20 cellular contexts compared by ENCODE assay signal in the genomic region with DNA sequence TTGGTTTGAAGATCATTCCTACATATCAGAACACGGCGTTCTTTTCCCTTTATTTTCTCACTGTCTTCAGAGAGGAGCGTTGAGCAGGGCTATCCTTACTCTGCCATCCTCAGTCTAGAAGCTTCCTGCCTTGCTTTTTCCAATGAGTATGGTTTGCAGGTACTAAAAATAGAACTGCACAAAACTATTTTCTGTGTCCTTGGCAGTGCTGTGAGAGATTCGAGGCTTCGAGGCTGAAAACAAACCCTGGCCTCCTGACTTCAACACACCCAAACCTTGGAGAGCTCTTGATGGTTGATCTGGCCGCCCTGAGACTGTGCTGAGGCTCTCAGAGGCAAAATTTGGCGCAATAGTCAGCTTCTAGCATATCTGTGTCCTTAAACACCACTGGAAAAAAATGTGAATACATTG.
DNase-seq lines count a peak whose midpoint lies in the region; ATAC-seq and TF ChIP-seq lines count a peak whose summit lies in the region.
"Had no signal": no experiment of that assay in that cellular context is flagged by ENCODE, and none has a peak within 500 bp of the region (broad histone marks: within the 10 kb centered on the region; RNA-seq: fewer than 3 reads in every experiment).

No MANE protein-coding gene starts in this region.

- peaks cover 0 to 42% (median 8%) of the 10 kb centered on the region in 4 donors for H3K36me3 ChIP-seq in upper lobe of left lung

- H3K4me3 ChIP-seq in upper lobe of left lung: no peak overlapping the region
- H3K4me3 ChIP-seq: BLaER1 treated with 17β-estradiol and CSF1 and Interleukin-3, amounts not matched to agents 10 nM and 100 nM; Peyer's patch; smooth muscle cell had no signal

- no peaks in the 10 kb centered on the region for H3K27me3 Mint-ChIP-seq in activated naive CD8-positive, alpha-beta T cell
- no peaks in the 10 kb centered on the region for H3K27me3 Mint-ChIP-seq in activated naive CD8-positive, alpha-beta T cell treated with anti-CD3 and anti-CD28 coated beads for 36 hours
- peaks cover 3% of the 10 kb centered on the region for H3K27me3 Mint-ChIP-seq in nephron progenitor cell (ENCODE audit: low read depth, poor library complexity)
- H3K27me3 Mint-ChIP-seq: activated CD4-positive, alpha-beta T cell treated with anti-CD3 and anti-CD28 coated beads for 36 hours; type B pancreatic cell had no signal

- H3K27ac Mint-ChIP-seq in activated naive CD8-positive, alpha-beta T cell: peak overlapping the region; percentile 34
- H3K27ac Mint-ChIP-seq in activated naive CD8-positive, alpha-beta T cell treated with anti-CD3 and anti-CD28 coated beads for 36 hours: no peak overlapping the region
- peak overlapping the region; percentile 89 for H3K27ac Mint-ChIP-seq in nephron progenitor cell
- H3K27ac Mint-ChIP-seq: activated CD4-positive, alpha-beta T cell treated with anti-CD3 and anti-CD28 coated beads for 36 hours; activated naive CD4-positive, alpha-beta T cell treated with anti-CD3 and anti-CD28 coated beads, Interleukin-2, amount 50 U/mL, for 72 hours; type B pancreatic cell had no signal

- in situ Hi-C loops in G401 (cut with HindIII; ENCODE audit: low sequenced_read_pairs): no loop called here

- no peaks in the 10 kb centered on the region for H3K4me1 Mint-ChIP-seq in activated naive CD8-positive, alpha-beta T cell (ENCODE audit: low read depth)
- H3K4me1 Mint-ChIP-seq in activated naive CD8-positive, alpha-beta T cell treated with anti-CD3 and anti-CD28 coated beads for 36 hours: peaks cover 7% of the 10 kb centered on the region
- H3K4me1 Mint-ChIP-seq in nephron progenitor cell: peaks cover 46% of the 10 kb centered on the region

- no peak for DNase-seq in activated naive CD8-positive, alpha-beta T cell treated with anti-CD3 and anti-CD28 coated beads for 36 hours
- peak; percentile 25 for DNase-seq in fibroblast of peridontal ligament (ENCODE audit: extremely low read depth)
- DNase-seq in nephron progenitor cell: no peak
- peak in 1 of 2 donors; percentile 57 for DNase-seq in upper lobe of left lung
- DNase-seq in G401 (ENCODE audit: low spot score): no peak
- DNase-seq: activated CD4-positive, alpha-beta T cell treated with anti-CD3 and anti-CD28 coated beads for 36 hours; DND-41; foreskin keratinocyte; NCI-H1417; NCI-H2171; Peyer's patch; SK-N-SH had no signal

- no peak overlapping the region for H3K4me3 Mint-ChIP-seq in activated naive CD8-positive, alpha-beta T cell
- H3K4me3 Mint-ChIP-seq in activated naive CD8-positive, alpha-beta T cell treated with anti-CD3 and anti-CD28 coated beads for 36 hours: no peak overlapping the region
- H3K4me3 Mint-ChIP-seq in nephron progenitor cell: no peak overlapping the region
- H3K4me3 Mint-ChIP-seq: activated CD4-positive, alpha-beta T cell treated with anti-CD3 and anti-CD28 coated beads for 36 hours; type B pancreatic cell had no signal

- no peaks in the 10 kb centered on the region for H3K36me3 Mint-ChIP-seq in activated naive CD8-positive, alpha-beta T cell
- no peaks in the 10 kb centered on the region for H3K36me3 Mint-ChIP-seq in activated naive CD8-positive, alpha-beta T cell treated with anti-CD3 and anti-CD28 coated beads for 36 hours
- H3K36me3 Mint-ChIP-seq in nephron progenitor cell (ENCODE audit: low read depth): peaks cover 29% of the 10 kb centered on the region
- H3K36me3 Mint-ChIP-seq: activated naive CD4-positive, alpha-beta T cell treated with anti-CD3 and anti-CD28 coated beads, Interleukin-2, amount 50 U/mL, for 72 hours had no signal

- no peak for TF ChIP-seq CTCF in nephron progenitor cell (IDR thresholded peaks at IDR 0.05)
- TF ChIP-seq CTCF in upper lobe of left lung (IDR thresholded peaks at IDR 0.05): no peak

- 50 to 53% methylated on average over 7 of the region's 7 CpGs for WGBS in upper lobe of left lung, 2 donors

- H3K9me3 ChIP-seq in upper lobe of left lung: no peaks in the 10 kb centered on the region
- H3K9me3 ChIP-seq: BLaER1 treated with 17β-estradiol and CSF1 and Interleukin-3, amounts not matched to agents 10 nM and 100 nM; Peyer's patch; SK-N-SH had no signal

- ATAC-seq in upper lobe of left lung (ENCODE audit: low FRiP score in 2 of 2) (peak; percentile 38 to 42), GM19455 (IDR thresholded peaks at IDR 0.05; ENCODE audit: unreplicated experiment) (no peak), GM19351 (IDR thresholded peaks at IDR 0.05; ENCODE audit: unreplicated experiment) (no peak)
- ATAC-seq: activated CD4-positive, alpha-beta T cell treated with anti-CD3 and anti-CD28 coated beads for 36 hours; activated naive CD4-positive, alpha-beta T cell treated with anti-CD3 and anti-CD28 coated beads, Interleukin-2, amount 50 U/mL, for 72 hours; foreskin keratinocyte had no signal

- TF ChIP-seq EP300 in upper lobe of left lung (IDR thresholded peaks at IDR 0.05): no peak

- TF ChIP-seq POLR2A in upper lobe of left lung (IDR thresholded peaks at IDR 0.05): no peak

- H3K27ac ChIP-seq in upper lobe of left lung: peak overlapping the region; percentile 34 to 72 (median 45)
- H3K27ac ChIP-seq: BLaER1 treated with 17β-estradiol and CSF1 and Interleukin-3, amounts not matched to agents 10 nM and 100 nM; foreskin keratinocyte; parathyroid adenoma; Peyer's patch had no signal

- H3K9me3 Mint-ChIP-seq in activated naive CD8-positive, alpha-beta T cell (ENCODE audit: low read depth): no peaks in the 10 kb centered on the region
- no peaks in the 10 kb centered on the region for H3K9me3 Mint-ChIP-seq in activated naive CD8-positive, alpha-beta T cell treated with anti-CD3 and anti-CD28 coated beads for 36 hours
- H3K9me3 Mint-ChIP-seq in nephron progenitor cell: no peaks in the 10 kb centered on the region
- H3K9me3 Mint-ChIP-seq: activated naive CD4-positive, alpha-beta T cell treated with anti-CD3 and anti-CD28 coated beads, Interleukin-2, amount 50 U/mL, for 72 hours; type B pancreatic cell had no signal

- H3K27me3 ChIP-seq in upper lobe of left lung: no peaks in the 10 kb centered on the region
- H3K27me3 ChIP-seq: BLaER1 treated with 17β-estradiol and CSF1 and Interleukin-3, amounts not matched to agents 10 nM and 100 nM; foreskin keratinocyte; Peyer's patch had no signal

- peaks cover 0 to 23% (median under 1%) of the 10 kb centered on the region in 4 donors for H3K4me1 ChIP-seq in upper lobe of left lung
- H3K4me1 ChIP-seq: foreskin keratinocyte, parathyroid adenoma had no signal

Comparison
In these comparisons a context has a peak if more than half of its experiments do, and no peak if none do; other contexts are left out.
1. ATAC-seq: peak in upper lobe of left lung (2 of 2); none in GM19455 (single experiment) and GM19351 (single experiment).